8 cellular contexts compared by ENCODE assay signal in genomic region chr14:65356327-65356836, GRCh38. TPM values are rescaled to one million over a fixed set of nuclear protein-coding genes. Genes with fewer than 3 reads are reported as not detected.
DNase-seq lines count a peak whose midpoint lies in the region; ATAC-seq and TF ChIP-seq lines count a peak whose summit lies in the region.

No MANE protein-coding gene starts in this region.

- H3K4me3 ChIP-seq in BLaER1: no peak overlapping the region
- no peak overlapping the region for H3K4me3 ChIP-seq in mucosa of rectum (ENCODE audit: low read length in 2 of 2)

- peaks cover 24% of the 10 kb centered on the region for H3K4me1 Mint-ChIP-seq in activated naive CD8-positive, alpha-beta T cell (ENCODE audit: low read depth)
- no peaks in the 10 kb centered on the region for H3K4me1 Mint-ChIP-seq in nephron progenitor cell

- no peaks in the 10 kb centered on the region for H3K9me3 Mint-ChIP-seq in activated naive CD8-positive, alpha-beta T cell (ENCODE audit: low read depth)
- H3K9me3 Mint-ChIP-seq in nephron progenitor cell: no peaks in the 10 kb centered on the region

- H3K36me3 ChIP-seq in BLaER1: no peaks in the 10 kb centered on the region
- no peaks in the 10 kb centered on the region for H3K36me3 ChIP-seq in mucosa of rectum (ENCODE audit: control insufficient read depth in 2 of 2, insufficient read depth in 2 of 2, low read length in 2 of 2)

- H3K4me2 ChIP-seq in BLaER1: peak overlapping the region; percentile 23; the same call in 1 of the 2 replicates

- ATAC-seq in GM19452 (IDR thresholded peaks at IDR 0.05; ENCODE audit: unreplicated experiment) (no peak), GM18519 (IDR thresholded peaks at IDR 0.05; ENCODE audit: low FRiP score, unreplicated experiment) (no peak)

- no peaks in the 10 kb centered on the region for H3K27me3 Mint-ChIP-seq in activated naive CD8-positive, alpha-beta T cell
- no peaks in the 10 kb centered on the region for H3K27me3 Mint-ChIP-seq in nephron progenitor cell (ENCODE audit: low read depth, poor library complexity)

- H3K36me3 Mint-ChIP-seq in activated naive CD8-positive, alpha-beta T cell: peaks cover 11% of the 10 kb centered on the region
- no peaks in the 10 kb centered on the region for H3K36me3 Mint-ChIP-seq in nephron progenitor cell (ENCODE audit: low read depth)

- no peak overlapping the region for H3K4me3 Mint-ChIP-seq in activated naive CD8-positive, alpha-beta T cell
- H3K4me3 Mint-ChIP-seq in nephron progenitor cell: no peak overlapping the region

- DNase-seq in LHCN-M2 (ENCODE audit: low read depth) (peak; percentile 87), NCI-H774 (lab: John Stamatoyannopoulos, UW) (no peak), nephron progenitor cell (no peak)

- H3K27ac ChIP-seq in BLaER1 (no peak overlapping the region), mucosa of rectum (ENCODE audit: low read depth in 2 of 2, low read length in 2 of 2) (peak overlapping the region; percentile 27 to 57)

- peaks cover 29% of the 10 kb centered on the region for H3K4me1 ChIP-seq in BLaER1
- peaks cover 3 to 5% of the 10 kb centered on the region in 2 donors for H3K4me1 ChIP-seq in mucosa of rectum (ENCODE audit: control insufficient read depth in 2 of 2, insufficient read depth in 2 of 2, low read length in 2 of 2)

- H3K27me3 ChIP-seq in BLaER1: no peaks in the 10 kb centered on the region
- H3K27me3 ChIP-seq in mucosa of rectum (ENCODE audit: control insufficient read depth in 2 of 2, insufficient read depth in 2 of 2, low read length in 2 of 2): no peaks in the 10 kb centered on the region

- H3K9ac ChIP-seq in BLaER1 (no peak overlapping the region), mucosa of rectum (ENCODE audit: low read depth in 1 of 2, low read length in 2 of 2) (no peak overlapping the region)

- peak overlapping the region; percentile 58 for H3K27ac Mint-ChIP-seq in activated naive CD8-positive, alpha-beta T cell
- H3K27ac Mint-ChIP-seq in nephron progenitor cell: no peak overlapping the region

- H3K9me3 ChIP-seq in BLaER1 (no peaks in the 10 kb centered on the region), mucosa of rectum (ENCODE audit: control insufficient read depth in 2 of 2, low read length in 2 of 2) (no peaks in the 10 kb centered on the region)

- TF ChIP-seq CTCF in nephron progenitor cell (IDR thresholded peaks at IDR 0.05): no peak

- H4K20me1 ChIP-seq in BLaER1: no peaks in the 10 kb centered on the region

RNA-seq across cellular contexts. Expression of gene FUT8, which starts 56.1 kb away (rescaled TPM):
- total RNA-seq in LHCN-M2 (2014; rRNA removed): 41.2 and 52.9 TPM in 2 replicates
- 9.1 TPM for polyA plus RNA-seq in LHCN-M2 (2012)
